ENCODE assay signal across 1 cellular context in genomic region chr9:125850763-125851162, GRCh38.
TF ChIP-seq lines count a peak whose summit lies in the region.

No MANE protein-coding gene starts in this region.

TF ChIP-seq in HepG2, 621 proteins besides CTCF, POLR2A, EP300 and RAD21 (continued from another document and continues in another):
- TF ChIP-seq ZNF558 (CRISPR knock-in tag; IDR thresholded peaks at IDR 0.05; ENCODE audit: borderline replicate concordance) (no peak), ZFP91 (CRISPR knock-in tag; IDR thresholded peaks at IDR 0.05; ENCODE audit: borderline replicate concordance) (no peak), ZNF326 (CRISPR knock-in tag; IDR thresholded peaks at IDR 0.05; ENCODE audit: borderline replicate concordance) (no peak), RXRB (CRISPR knock-in tag; IDR thresholded peaks at IDR 0.05; ENCODE audit: borderline replicate concordance) (peak; percentile 61; the same call in 1 of the 2 replicates), TSC22D2 (CRISPR knock-in tag; IDR thresholded peaks at IDR 0.05; ENCODE audit: borderline replicate concordance) (no peak), ZBTB7A (CRISPR knock-in tag; IDR thresholded peaks at IDR 0.05) (no peak), SMAD1 (CRISPR knock-in tag; IDR thresholded peaks at IDR 0.05; ENCODE audit: borderline replicate concordance, low read depth) (no peak), ZNF431 (CRISPR knock-in tag; IDR thresholded peaks at IDR 0.05; ENCODE audit: borderline replicate concordance, low read depth) (no peak), ZNF557 (CRISPR knock-in tag; IDR thresholded peaks at IDR 0.05) (no peak), NCOR1 (IDR thresholded peaks at IDR 0.05; ENCODE audit: borderline replicate concordance, low read length) (no peak), PITX1 (CRISPR knock-in tag; IDR thresholded peaks at IDR 0.05) (peak; percentile 87; the same call in 1 of the 2 replicates), RAD51 (IDR thresholded peaks at IDR 0.05; ENCODE audit: borderline replicate concordance) (no peak), RBFOX2 (IDR thresholded peaks at IDR 0.05; ENCODE audit: low read depth, low read length) (no peak), SALL2 (CRISPR knock-in tag; IDR thresholded peaks at IDR 0.05) (no peak), DRAP1 (CRISPR knock-in tag; IDR thresholded peaks at IDR 0.05) (no peak), TBX2 (CRISPR knock-in tag; IDR thresholded peaks at IDR 0.05; ENCODE audit: borderline replicate concordance) (peak; percentile 51; the same call in 1 of the 2 replicates), SMYD3 (CRISPR knock-in tag; IDR thresholded peaks at IDR 0.05) (no peak), HMGXB3 (CRISPR knock-in tag; IDR thresholded peaks at IDR 0.05; ENCODE audit: borderline replicate concordance) (no peak), ARNT2 (CRISPR knock-in tag; IDR thresholded peaks at IDR 0.05; ENCODE audit: low read depth) (no peak), SOX13 (IDR thresholded peaks at IDR 0.05) (peak; percentile 69), SOX13 (CRISPR knock-in tag; conservative IDR thresholded peaks at IDR 0.05 in 1 of 2, IDR thresholded peaks at IDR 0.05 in 1 of 2) (peak in 1 of 2 experiments; percentile 86; a peak in 2 of 4 replicates), ZBTB34 (CRISPR knock-in tag; IDR thresholded peaks at IDR 0.05) (no peak), ZNF18 (CRISPR knock-in tag; IDR thresholded peaks at IDR 0.05; ENCODE audit: insufficient replicate concordance) (no peak), ZNF34 (CRISPR knock-in tag; IDR thresholded peaks at IDR 0.05; ENCODE audit: borderline replicate concordance) (no peak), ARID4A (CRISPR knock-in tag; IDR thresholded peaks at IDR 0.05; ENCODE audit: borderline replicate concordance) (no peak), ZNF33A (CRISPR knock-in tag; IDR thresholded peaks at IDR 0.05; ENCODE audit: borderline replicate concordance) (no peak), TRAFD1 (CRISPR knock-in tag; IDR thresholded peaks at IDR 0.05; ENCODE audit: borderline replicate concordance) (no peak), ZBTB40 (IDR thresholded peaks at IDR 0.05) (no peak), ZBTB40 (CRISPR knock-in tag; IDR thresholded peaks at IDR 0.05) (no peak), DDIT3 (CRISPR knock-in tag; IDR thresholded peaks at IDR 0.05) (no peak)
